In genomic region chr6:159760602-159761057, GRCh38 we compare ENCODE assay signal across 8 cellular contexts. TPM values are rescaled to one million over a fixed set of nuclear protein-coding genes. Genes with fewer than 3 reads are reported as not detected.
DNase-seq lines count a peak whose midpoint lies in the region; ATAC-seq and TF ChIP-seq lines count a peak whose summit lies in the region.

No MANE protein-coding gene starts in this region.

- BruUV-seq in mammary epithelial cell (replicated peaks; lab: Mats Ljungman, UMichigan) = no TSS peak

- no peaks in the 10 kb centered on the region for H3K9me3 ChIP-seq in mammary epithelial cell (replicated peaks; ENCODE audit: insufficient read depth, low read length)

- H3K36me3 Mint-ChIP-seq in mesothelial cell of epicardium = peaks cover 23% of the 10 kb centered on the region

- peaks cover 55% of the 10 kb centered on the region for H3K79me2 ChIP-seq in mammary epithelial cell (ENCODE audit: insufficient read depth, low read length)

- peaks cover 25% of the 10 kb centered on the region for H3K4me1 Mint-ChIP-seq in mesothelial cell of epicardium

- no peaks in the 10 kb centered on the region for H4K20me1 ChIP-seq in mammary epithelial cell (ENCODE audit: insufficient read depth, low read length)

- intact Hi-C loops in mammary epithelial cell (cut with micrococcal nuclease) = no loop called here

- POLR2A ChIA-PET in GM10248 (lab: Yijun Ruan, JAX) = interaction anchor here (0.6 to 1.2 kb wide), 2 partner anchors 31 to 443 kb away, joined by 4 to 5 read pairs; no protein-coding TSS in a partner anchor

- no peak overlapping the region for H2AFZ ChIP-seq in mammary epithelial cell (ENCODE audit: low read depth, low read length)

- H3K4me3 ChIP-seq in LNCaP clone FGC (ENCODE audit: low read depth, low read length) (peak overlapping the region; percentile 73), mammary epithelial cell (replicated peaks in 1 of 3; ENCODE audit: insufficient read depth in 1 of 3, low read depth in 2 of 3, low read length in 3 of 3) (no peak overlapping the region)

- in situ Hi-C loops in Caki2 (cut with HindIII; ENCODE audit: low pct_unique_long_range_greater_than_20kb, low sequenced_read_pairs) (no loop called here), mammary epithelial cell (cut with MboI; ENCODE audit: low sequenced_read_pairs in 2 of 2) (no loop called here)

- H3K27me3 ChIP-seq in mammary epithelial cell (ENCODE audit: insufficient read depth, low read length) = no peaks in the 10 kb centered on the region

- WGBS in mammary epithelial cell (ENCODE audit: low coverage, missing lambda C conversion rate) = 43% methylated on average over 3 of the region's 3 CpGs

- CTCF ChIA-PET in mammary epithelial cell (lab: Charles Lee; ENCODE audit: low non-redundant PET) (no interaction called here), GM10248 (lab: Yijun Ruan, JAX) (interaction anchor here (1.4 to 2.8 kb wide), 5 partner anchors 9 to 34 kb away, joined by 3 to 9 read pairs (median 3); no protein-coding TSS in a partner anchor)

- no peak for ATAC-seq in GM21786 (IDR thresholded peaks at IDR 0.05; ENCODE audit: unreplicated experiment)
- no peak for ATAC-seq in GM18498 (IDR thresholded peaks at IDR 0.05; ENCODE audit: unreplicated experiment)

- H3K4me3 Mint-ChIP-seq in mesothelial cell of epicardium = peak overlapping the region; percentile 93

- H3K4me2 ChIP-seq in mammary epithelial cell (ENCODE audit: insufficient read depth, low read depth, low read length) = peak overlapping the region; percentile 75

- H3K36me3 ChIP-seq in mammary epithelial cell (ENCODE audit: insufficient read depth, low read length) = peaks cover 19% of the 10 kb centered on the region

- dilution Hi-C loops in mammary epithelial cell (cut with HindIII; ENCODE audit: low sequenced_read_pairs) = no loop called here

- H3K4me1 ChIP-seq in mammary epithelial cell (ENCODE audit: insufficient read depth, low read length) = peaks cover 26% of the 10 kb centered on the region

- H3K27ac Mint-ChIP-seq in mesothelial cell of epicardium = peak overlapping the region; percentile 99

- H3K9me3 Mint-ChIP-seq in mesothelial cell of epicardium = no peaks in the 10 kb centered on the region

- H3K27ac ChIP-seq in mammary epithelial cell (ENCODE audit: insufficient read depth, low read depth, low read length) = peak overlapping the region; percentile 57

- H3K9ac ChIP-seq in mammary epithelial cell (ENCODE audit: insufficient read depth, low read length) = no peak overlapping the region

- TF ChIP-seq CTCF in LNCaP clone FGC (IDR thresholded peaks at IDR 0.05; ENCODE audit: control insufficient read depth, extremely low read depth, insufficient read depth) (no peak), mammary epithelial cell (conservative IDR thresholded peaks at IDR 0.05 in 1 of 2, IDR thresholded peaks at IDR 0.05 in 1 of 2; ENCODE audit: extremely low read depth in 1 of 2, insufficient read depth in 1 of 2, low read depth in 1 of 2, low read length in 2 of 2) (no peak), mesothelial cell of epicardium (IDR thresholded peaks at IDR 0.05; ENCODE audit: unreplicated experiment) (no peak), GM10248 (IDR thresholded peaks at IDR 0.05; ENCODE audit: control extremely low read depth, extremely low read depth, low read depth, missing control alignments) (no peak)

- DNase-seq in Caki2 (ENCODE audit: low read depth) (peak; percentile 36), LNCaP clone FGC (ENCODE audit: low read depth) (no peak), mammary epithelial cell (peak; percentile 44), mesothelial cell of epicardium (ENCODE audit: low spot score in 2 of 2, unreplicated experiment in 2 of 2) (no peak), GM10248 (ENCODE audit: extremely low spot score) (no peak)
- no peak for DNase-seq in activated CD4-positive, alpha-beta T cell treated with anti-CD3 and anti-CD28 coated beads, Interleukin-2, amount 50 U/mL, for 1 hour

- H3K27me3 Mint-ChIP-seq in mesothelial cell of epicardium (ENCODE audit: low read depth) = no peaks in the 10 kb centered on the region

RNA-seq across cellular contexts. Expression of gene ACAT2, which starts 1.2 kb away (rescaled TPM):
- total RNA-seq in Caki2 (2014; rRNA removed; shearing (Covaris generic); ENCODE audit: low replicate concordance) = 18.8 and 21.0 TPM in 2 replicates
- total RNA-seq in mammary epithelial cell (100 to 1,000 TPM in 1 of 2 donors, 10 to 100 TPM in 1; 39.3 to 235 TPM), mesothelial cell of epicardium (35.1 to 37.7 TPM (median 35.8 TPM) in 3 replicates)
- polyA plus RNA-seq in mammary epithelial cell = 102 TPM
- 81.8 TPM for polyA minus RNA-seq in mammary epithelial cell

RNA-seq across cellular contexts. Expression of gene TCP1, which starts 28.8 kb away (rescaled TPM):
- 81.5 and 83.4 TPM in 2 replicates for total RNA-seq in Caki2 (2014; rRNA removed; shearing (Covaris generic); ENCODE audit: low replicate concordance)
- total RNA-seq in mammary epithelial cell (100 to 1,000 TPM; 186 to 243 TPM), mesothelial cell of epicardium (185 to 192 TPM (median 186 TPM) in 3 replicates)
- polyA plus RNA-seq in mammary epithelial cell = 159 TPM
- polyA minus RNA-seq in mammary epithelial cell = 334 TPM

RNA-seq across cellular contexts. Expression of gene MRPL18, which starts 29.6 kb away (rescaled TPM):
- total RNA-seq in Caki2 (2014; rRNA removed; shearing (Covaris generic); ENCODE audit: low replicate concordance) = 142 and 166 TPM in 2 replicates
- 10 to 100 TPM; 58.0 to 83.2 TPM for total RNA-seq in mammary epithelial cell
- 91.0 TPM for polyA plus RNA-seq in mammary epithelial cell
- 97.8 TPM for polyA minus RNA-seq in mammary epithelial cell
- total RNA-seq in mesothelial cell of epicardium = 29.0 to 32.9 TPM (median 31.1 TPM) in 3 replicates

RNA-seq across cellular contexts. Expression of gene WTAP, which starts 33.3 kb away (rescaled TPM):
- 55.5 and 61.5 TPM in 2 replicates for total RNA-seq in Caki2 (2014; rRNA removed; shearing (Covaris generic); ENCODE audit: low replicate concordance)
- total RNA-seq in mammary epithelial cell (10 to 100 TPM; 64.5 to 92.0 TPM), mesothelial cell of epicardium (116 to 122 TPM (median 118 TPM) in 3 replicates)
- polyA plus RNA-seq in mammary epithelial cell = 22.3 TPM
- polyA minus RNA-seq in mammary epithelial cell = 34.2 TPM

RNA-seq across cellular contexts. Expression of gene PNLDC1, which starts 39.4 kb away (rescaled TPM):
- total RNA-seq in Caki2 (2014; rRNA removed; shearing (Covaris generic); ENCODE audit: low replicate concordance) = not detected in 2 replicates
- total RNA-seq in mammary epithelial cell (under 1 TPM in 1 of 2 donors, not detected in 1; 0.33 TPM), mesothelial cell of epicardium (0.16 to 0.33 TPM (median 0.23 TPM) in 3 replicates)
- not detected for polyA plus RNA-seq in mammary epithelial cell
- not detected for polyA minus RNA-seq in mammary epithelial cell

Comparison
In these comparisons a context has a peak if more than half of its experiments do, and no peak if none do; other contexts are left out.
1. DNase-seq: peak in Caki2 (single experiment) and mammary epithelial cell (single experiment); none in LNCaP clone FGC (single experiment), mesothelial cell of epicardium (0 of 2), GM10248 (single experiment) and activated CD4-positive, alpha-beta T cell treated with anti-CD3 and anti-CD28 coated beads, Interleukin-2, amount 50 U/mL, for 1 hour (single experiment).